Comparison of ENCODE assay signal across 8 cellular contexts in the genomic region with DNA sequence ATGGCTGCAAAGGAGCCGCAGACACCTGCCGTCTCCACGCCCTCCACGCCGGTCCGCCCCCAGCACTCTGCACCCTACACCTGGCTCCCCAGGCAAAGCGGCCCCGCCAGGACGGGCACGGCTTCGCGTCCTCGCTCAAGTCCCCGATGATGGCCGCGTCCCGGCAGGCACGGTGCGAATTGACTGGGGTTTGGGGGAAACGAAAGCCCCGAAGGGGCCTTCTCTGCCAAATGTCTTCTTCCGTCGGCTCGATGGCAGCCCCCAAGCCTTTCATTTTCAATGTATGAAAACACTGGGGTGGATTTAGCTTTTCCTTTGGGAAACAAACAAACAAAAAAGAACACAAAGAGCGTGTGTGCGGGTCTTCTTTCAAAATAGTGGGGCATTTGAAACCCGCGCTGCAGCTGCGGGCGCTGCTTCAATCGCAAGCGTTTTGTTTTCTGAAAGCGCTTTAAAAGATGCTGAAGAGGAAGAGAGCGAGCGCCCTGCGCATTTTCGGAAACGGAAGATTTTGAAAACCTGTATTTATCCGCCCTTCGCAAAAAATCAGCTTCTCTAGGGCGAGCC.
DNase-seq lines count a peak whose midpoint lies in the region; ATAC-seq and TF ChIP-seq lines count a peak whose summit lies in the region.

No MANE protein-coding gene starts in this region.

- peaks cover 57% of the 10 kb centered on the region for H3K27me3 Mint-ChIP-seq in CD4-positive, CD25-positive, alpha-beta regulatory T cell
- H3K27me3 Mint-ChIP-seq in activated naive CD8-positive, alpha-beta T cell treated with anti-CD3 and anti-CD28 coated beads, Interleukin-2, amount 10 ng/mL, durations not matched to agents 7 days and 5 days: peaks cover 47% of the 10 kb centered on the region

- H3F3A ChIP-seq in MM.1S (ENCODE audit: insufficient read depth, low read length): no peaks in the 10 kb centered on the region

- no peaks in the 10 kb centered on the region for H3K9me2 ChIP-seq in MM.1S (replicated peaks; ENCODE audit: insufficient read depth, low read length)

- no peak for TF ChIP-seq CTCF in MM.1S (IDR thresholded peaks at IDR 0.05; ENCODE audit: low read length)

- no peak for ATAC-seq in CD4-positive, CD25-positive, alpha-beta regulatory T cell (ENCODE audit: low read depth in 2 of 2)
- peak; percentile 52 for ATAC-seq in activated naive CD8-positive, alpha-beta T cell treated with anti-CD3 and anti-CD28 coated beads, Interleukin-2, amount 10 ng/mL, durations not matched to agents 7 days and 5 days (ENCODE audit: low read depth)
- ATAC-seq in HG03354 (IDR thresholded peaks at IDR 0.05; ENCODE audit: poor library complexity, severe bottlenecking, unreplicated experiment) (no peak), GM21529 (IDR thresholded peaks at IDR 0.05; ENCODE audit: unreplicated experiment) (no peak)

- H3K36me3 Mint-ChIP-seq in CD4-positive, CD25-positive, alpha-beta regulatory T cell: no peaks in the 10 kb centered on the region
- H3K36me3 Mint-ChIP-seq in activated naive CD8-positive, alpha-beta T cell treated with anti-CD3 and anti-CD28 coated beads, Interleukin-2, amount 10 ng/mL, durations not matched to agents 7 days and 5 days: no peaks in the 10 kb centered on the region

- H2AFZ ChIP-seq in MM.1S (ENCODE audit: low read length): 0 out of 2 replicates have a peak overlapping the region, but pooled peaks have one; percentile 15

- no peak overlapping the region for H3K27ac Mint-ChIP-seq in CD4-positive, CD25-positive, alpha-beta regulatory T cell
- no peak overlapping the region for H3K27ac Mint-ChIP-seq in activated naive CD8-positive, alpha-beta T cell treated with anti-CD3 and anti-CD28 coated beads, Interleukin-2, amount 10 ng/mL, durations not matched to agents 7 days and 5 days

- no peaks in the 10 kb centered on the region for H3K36me3 ChIP-seq in CD4-positive, CD25-positive, alpha-beta regulatory T cell (ENCODE audit: control insufficient read depth, insufficient read depth, low read length)
- H3K36me3 ChIP-seq in MM.1S (replicated peaks; ENCODE audit: insufficient read depth, low read length) (no peaks in the 10 kb centered on the region), iPS-15b (ENCODE audit: control insufficient read depth, insufficient read depth, low read length) (no peaks in the 10 kb centered on the region)

- peaks cover 28% of the 10 kb centered on the region for H3K27me3 ChIP-seq in CD4-positive, CD25-positive, alpha-beta regulatory T cell (ENCODE audit: control insufficient read depth, insufficient read depth, low read length)
- no peaks in the 10 kb centered on the region for H3K27me3 ChIP-seq in MM.1S (replicated peaks; ENCODE audit: insufficient read depth, low read length)
- peaks cover 47% of the 10 kb centered on the region for H3K27me3 ChIP-seq in iPS-15b (ENCODE audit: control insufficient read depth, insufficient read depth, low read length)

- no peak overlapping the region for H3K27ac ChIP-seq in CD4-positive, CD25-positive, alpha-beta regulatory T cell (ENCODE audit: insufficient read depth, low read length, poor library complexity, severe bottlenecking)
- H3K27ac ChIP-seq in MM.1S (ENCODE audit: low read length): no peak overlapping the region
- H3K27ac ChIP-seq in skin epidermis: no peak overlapping the region

- no peaks in the 10 kb centered on the region for H4K20me1 ChIP-seq in MM.1S (ENCODE audit: insufficient read depth, low read length)

- POLR2A ChIA-PET in activated naive CD8-positive, alpha-beta T cell treated with anti-CD3 and anti-CD28 coated beads, Interleukin-2, amount 10 ng/mL, durations not matched to agents 7 days and 5 days (lab: Charles Lee): no interaction called here

- peaks cover 11% of the 10 kb centered on the region for H3K4me1 ChIP-seq in CD4-positive, CD25-positive, alpha-beta regulatory T cell (ENCODE audit: control insufficient read depth, insufficient read depth, low read length, poor library complexity, severe bottlenecking)
- H3K4me1 ChIP-seq in MM.1S (ENCODE audit: low read length) (no peaks in the 10 kb centered on the region), iPS-15b (ENCODE audit: control insufficient read depth, insufficient read depth, low read length) (peaks cover 3% of the 10 kb centered on the region)

- H3K4me3 ChIP-seq in CD4-positive, CD25-positive, alpha-beta regulatory T cell (ENCODE audit: low read depth, low read length): peak overlapping the region; percentile 44
- H3K4me3 ChIP-seq in MM.1S (ENCODE audit: low read length) (peak overlapping the region; percentile 44), iPS-15b (ENCODE audit: low read depth, low read length) (peak overlapping the region; percentile 55), skin epidermis (peak overlapping the region; percentile 1 to 30 (median 9))

- peaks cover 0 to 7% (median 5%) of the 10 kb centered on the region in 4 donors for H3K4me1 Mint-ChIP-seq in CD4-positive, CD25-positive, alpha-beta regulatory T cell
- H3K4me1 Mint-ChIP-seq in activated naive CD8-positive, alpha-beta T cell treated with anti-CD3 and anti-CD28 coated beads, Interleukin-2, amount 10 ng/mL, durations not matched to agents 7 days and 5 days: peaks cover 9% of the 10 kb centered on the region

- peak overlapping the region; percentile 43; the same call in 1 of the 2 replicates for H3K4me2 ChIP-seq in MM.1S (ENCODE audit: low read depth, low read length)

- H3K9me3 ChIP-seq in CD4-positive, CD25-positive, alpha-beta regulatory T cell (ENCODE audit: control insufficient read depth in 2 of 2, low read length in 2 of 2): no peaks in the 10 kb centered on the region
- H3K9me3 ChIP-seq in MM.1S (replicated peaks; ENCODE audit: insufficient read depth, low read length) (no peaks in the 10 kb centered on the region), iPS-15b (ENCODE audit: control insufficient read depth, insufficient read depth, low read length) (no peaks in the 10 kb centered on the region)

- no peaks in the 10 kb centered on the region for H3K79me2 ChIP-seq in MM.1S (ENCODE audit: low read length)

- H3K9me3 Mint-ChIP-seq in CD4-positive, CD25-positive, alpha-beta regulatory T cell: peaks cover 0 to 2% (median 0%) of the 10 kb centered on the region in 7 donors
- H3K9me3 Mint-ChIP-seq in activated naive CD8-positive, alpha-beta T cell treated with anti-CD3 and anti-CD28 coated beads, Interleukin-2, amount 10 ng/mL, durations not matched to agents 7 days and 5 days: no peaks in the 10 kb centered on the region

- H3K4me3 Mint-ChIP-seq in CD4-positive, CD25-positive, alpha-beta regulatory T cell: peak overlapping the region in 3 of 4 donors; percentile 78 to 83 (median 79)
- peak overlapping the region; percentile 86 for H3K4me3 Mint-ChIP-seq in activated naive CD8-positive, alpha-beta T cell treated with anti-CD3 and anti-CD28 coated beads, Interleukin-2, amount 10 ng/mL, durations not matched to agents 7 days and 5 days

- peak in 1 of 3 donors; percentile 27 for DNase-seq in CD4-positive, CD25-positive, alpha-beta regulatory T cell
- DNase-seq in MM.1S (no peak), NCI-H1048 (lab: John Stamatoyannopoulos, UW) (no peak)
- DNase-seq in activated naive CD8-positive, alpha-beta T cell treated with anti-CD3 and anti-CD28 coated beads, Interleukin-2, amount 10 ng/mL, durations not matched to agents 7 days and 5 days: peak; percentile 32

- H3K9ac ChIP-seq in MM.1S (ENCODE audit: low read length) (no peak overlapping the region; the same call in 1 of the 2 replicates), iPS-15b (ENCODE audit: low read depth, low read length) (no peak overlapping the region)
